ENCODE assay signal across 8 cellular contexts in genomic region chr22:23849009-23850006, GRCh38. TPM values are rescaled to one million over a fixed set of nuclear protein-coding genes. Genes with fewer than 3 reads are reported as not detected.
DNase-seq lines count a peak whose midpoint lies in the region; ATAC-seq and TF ChIP-seq lines count a peak whose summit lies in the region.

No MANE protein-coding gene starts in this region.

- peaks cover 4% of the 10 kb centered on the region for H3K4me1 ChIP-seq in A673 (ENCODE audit: insufficient read depth, low read length, poor library complexity, severe bottlenecking)
- H3K4me1 ChIP-seq in ascending aorta, result peaks cover 7% of the 10 kb centered on the region in 2 donors
- peaks cover 33 to 56% (median 42%) of the 10 kb centered on the region in 6 donors for H3K4me1 ChIP-seq in spleen

- H3K9me3 ChIP-seq in A673 (ENCODE audit: low read depth, low read length, poor library complexity, severe bottlenecking), result no peaks in the 10 kb centered on the region
- H3K9me3 ChIP-seq in ascending aorta, result no peaks in the 10 kb centered on the region
- no peaks in the 10 kb centered on the region for H3K9me3 ChIP-seq in spleen

- no TSS peak for BruUV-seq in A673 (replicated peaks; lab: Mats Ljungman, UMichigan)

- H3K36me3 ChIP-seq in A673 (ENCODE audit: insufficient read depth, low read length, poor library complexity, severe bottlenecking) (no peaks in the 10 kb centered on the region), ascending aorta (no peaks in the 10 kb centered on the region), spleen (no peaks in the 10 kb centered on the region)

- TF ChIP-seq POLR2A in spleen (IDR thresholded peaks at IDR 0.05), result no peak

- intact Hi-C loops in A673 (cut with micrococcal nuclease; ENCODE audit: unreplicated experiment) (loop anchor here (5.0 kb wide), 2 partner anchors 82 to 307 kb away; partner anchors contain the start of gene CHCHD10), ascending aorta (cut with DNase I) (loop anchor here (5.0 kb wide), 1 partner anchor 307 kb away; no protein-coding TSS in a partner anchor), spleen (cut with DNase I; ENCODE audit: low total_unique reads) (loop anchor here (5.0 kb wide), 2 partner anchors 77 to 307 kb away; partner anchors contain the start of gene MMP11)

- CTCF ChIA-PET in A673 (lab: Charles Lee), result interaction anchor here (0.5 to 1.3 kb wide), 15 partner anchors 9 to 549 kb away, joined by 3 to 14 read pairs (median 4); partner anchors contain the start of genes DRICH1 and SLC2A11

- whole genome bisulfite sequencing in spleen, 5 donors, result 26 to 47% (median 29%) methylated on average over 36 to 62 of the region's 62 CpGs

- H3K27me3 ChIP-seq in A673 (replicated peaks; ENCODE audit: insufficient read depth, low read depth, low read length, poor library complexity), result no peaks in the 10 kb centered on the region
- H3K27me3 ChIP-seq in ascending aorta, result no peaks in the 10 kb centered on the region
- H3K27me3 ChIP-seq in spleen (replicated peaks in 1 of 7), result peaks cover 0 to 8% (median 0%) of the 10 kb centered on the region in 7 donors

- TF ChIP-seq CTCF in A673 (conservative IDR thresholded peaks at IDR 0.05; ENCODE audit: low read depth, low read length) (peak; percentile 98), ascending aorta (IDR thresholded peaks at IDR 0.05) (peak; percentile 95 to 99 (median 99)), spleen (IDR thresholded peaks at IDR 0.05 in 8 of 11, conservative IDR thresholded peaks at IDR 0.05 in 3 of 11) (peak; percentile 87 to 99 (median 97))

- ATAC-seq in GM18520 (IDR thresholded peaks at IDR 0.05; ENCODE audit: unreplicated experiment), result peak; percentile 40
- ATAC-seq in GM19452 (IDR thresholded peaks at IDR 0.05; ENCODE audit: unreplicated experiment), result no peak

- H3K27ac ChIP-seq in A673 (ENCODE audit: low read depth, low read length, poor library complexity, severe bottlenecking), result no peak overlapping the region
- no peak overlapping the region for H3K27ac ChIP-seq in ascending aorta
- no peak overlapping the region for H3K27ac ChIP-seq in spleen

- H3K4me3 ChIP-seq in A673 (ENCODE audit: low read depth, low read length, poor library complexity, severe bottlenecking) (peak overlapping the region; percentile 19), ascending aorta (peak overlapping the region in 1 of 2 donors; percentile 12), spleen (peak overlapping the region in 4 of 8 donors; percentile 16 to 47 (median 18))

- POLR2A ChIA-PET in A673 (lab: Charles Lee; ENCODE audit: low non-redundant PET), result no interaction called here

- DNase-seq in A673 (ENCODE audit: low spot score) (peak; percentile 91), NCI-H146 treated with DMSO at 0.1 percent for 48 hours (lab: John Stamatoyannopoulos, UW; ENCODE audit: unreplicated experiment) (peak; percentile 24), T-helper 22 cell (ENCODE audit: low read depth) (peak; percentile 54), ascending aorta (ENCODE audit: low spot score in 2 of 2) (peak in 1 of 2 donors; percentile 86), hippocampal formation (lab: John Stamatoyannopoulos, UW) (peak; percentile 27 to 72), spleen (peak; percentile 97)

RNA-seq across cellular contexts. Expression of gene SLC2A11, which starts 8.4 kb away (rescaled TPM):
- total RNA-seq in A673 (2021), result 4.9 and 6.2 TPM in 2 replicates
- not detected for total RNA-seq in ascending aorta
- total RNA-seq in spleen, result 10 to 100 TPM; 12.0 to 21.7 (median 16.9) TPM
- polyA plus RNA-seq in spleen, result 10 to 100 TPM; 15.6 to 23.5 (median 16.2) TPM

RNA-seq across cellular contexts. Expression of gene DERL3, which starts 10.5 kb away (rescaled TPM):
- total RNA-seq in A673 (2021), result 1.5 and 2.0 TPM in 2 replicates
- 7.5 TPM for total RNA-seq in ascending aorta
- total RNA-seq in spleen, result 10 to 100 TPM; 10.2 to 62.8 (median 30.4) TPM
- 10 to 100 TPM; 16.1 to 18.8 (median 17.9) TPM for polyA plus RNA-seq in spleen

RNA-seq across cellular contexts. Expression of gene MIF, which starts 44.9 kb away (rescaled TPM):
- total RNA-seq in A673 (2021) (802 and 864 TPM in 2 replicates), ascending aorta (527 TPM), spleen (100 to 1,000 TPM; 168 to 346 (median 211) TPM)
- polyA plus RNA-seq in spleen, result 100 to 1,000 TPM; 421 to 580 (median 501) TPM
